In the genomic region with DNA sequence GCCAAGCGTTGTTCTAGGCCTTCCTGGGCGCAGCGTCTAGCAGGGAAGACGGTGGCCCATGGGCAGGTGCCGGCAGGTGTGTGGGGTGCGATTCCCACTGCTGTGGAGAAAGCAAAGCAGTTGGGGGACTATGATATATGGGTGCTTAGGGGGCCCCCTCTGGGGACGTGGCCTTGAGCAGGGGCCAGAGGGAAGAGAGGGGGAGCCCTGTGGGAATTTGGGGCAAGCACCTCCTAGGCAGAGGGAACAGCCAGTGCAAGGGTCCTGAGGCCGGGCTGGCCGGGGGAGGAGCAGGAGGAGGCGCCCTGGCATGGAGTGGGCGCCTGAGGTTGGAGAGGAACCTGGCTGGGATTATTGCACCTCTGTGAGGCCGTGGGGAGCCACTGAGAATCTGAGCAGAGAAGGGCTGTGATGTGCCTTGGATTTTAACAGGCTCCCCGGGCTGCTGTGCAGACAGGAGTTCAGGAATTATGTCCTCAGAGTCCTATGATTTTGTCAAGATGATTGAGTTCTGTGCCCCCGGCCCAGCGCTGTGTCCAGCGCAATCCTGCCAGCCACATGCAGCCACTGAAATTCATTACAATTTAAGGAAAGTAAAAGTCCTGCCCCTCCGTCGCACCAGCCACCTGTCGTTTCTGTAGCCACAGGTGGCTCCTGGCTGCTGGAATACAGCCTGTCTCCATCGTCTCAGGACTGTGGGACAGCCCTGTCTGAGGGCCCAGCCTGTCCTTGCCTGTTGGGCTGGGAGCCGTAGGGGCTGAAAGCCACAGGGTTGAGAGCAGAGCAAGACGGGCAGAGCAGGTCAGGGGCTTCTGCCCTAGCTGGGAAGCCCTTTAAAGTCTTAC, we compare ENCODE assay signal across 28 cellular contexts. TPM values are rescaled to one million over a fixed set of nuclear protein-coding genes. Genes with fewer than 3 reads are reported as not detected.
"Had no signal": no experiment of that assay in that cellular context is flagged by ENCODE, and none has a peak within 500 bp of the region (broad histone marks: within the 10 kb centered on the region; RNA-seq: fewer than 3 reads in every experiment).

No MANE protein-coding gene starts in this region.

- H3K4me1 Mint-ChIP-seq: immature natural killer cell; mesothelial cell of epicardium; naive thymus-derived CD8-positive, alpha-beta T cell had no signal

- H3K27ac Mint-ChIP-seq: activated naive CD8-positive, alpha-beta T cell; effector memory CD8-positive, alpha-beta T cell; immature natural killer cell; mesothelial cell of epicardium; naive thymus-derived CD8-positive, alpha-beta T cell; stimulated activated memory B cell treated with anti-CD40 and anti-IgM and Interleukin-4, amounts not matched to agents 10 μg/mL and 1 μg/mL and 100 μg/mL, for 72 hours had no signal

- H3K9me3 ChIP-seq: adrenal gland, ascending aorta, stomach, suprapubic skin, tibial nerve had no signal

- H3K9me3 Mint-ChIP-seq: effector memory CD8-positive, alpha-beta T cell; immature natural killer cell; mesothelial cell of epicardium; naive thymus-derived CD8-positive, alpha-beta T cell; stimulated activated memory B cell treated with anti-CD40 and anti-IgM and Interleukin-4, amounts not matched to agents 10 μg/mL and 1 μg/mL and 100 μg/mL, for 72 hours had no signal

- DNase-seq: activated CD4-positive, alpha-beta T cell treated with anti-CD3 and anti-CD28 coated beads for 1 hour; activated gamma-delta T cell treated with Interleukin-2 at 50 U/mL for 16 hours; activated T-cell treated with anti-CD3 and anti-CD28 coated beads, Interleukin-2, amount 50 U/mL, for 1 hour; adrenal gland; brain microvascular endothelial cell; central memory CD4-positive, alpha-beta T cell; effector memory CD8-positive, alpha-beta T cell; foreskin melanocyte; immature natural killer cell; small intestine; stimulated activated CD4-positive, alpha-beta T cell treated with anti-CD3 and anti-CD28 coated beads, Interleukin-15, amount 100 ng/mL, for 24 hours; stomach; WERI-Rb-1 had no signal

- H3K27me3 Mint-ChIP-seq: activated naive CD8-positive, alpha-beta T cell; naive thymus-derived CD8-positive, alpha-beta T cell; stimulated activated memory B cell treated with anti-CD40 and anti-IgM and Interleukin-4, amounts not matched to agents 10 μg/mL and 1 μg/mL and 100 μg/mL, for 72 hours had no signal

- H3K27me3 ChIP-seq: adrenal gland, ascending aorta, brain microvascular endothelial cell, hepatocyte, stomach, tibial nerve had no signal

- H3K4me3 ChIP-seq: adrenal gland, ascending aorta, hepatocyte, lung, stomach, suprapubic skin, tibial nerve had no signal

- H3K36me3 Mint-ChIP-seq: activated naive CD8-positive, alpha-beta T cell; immature natural killer cell; mesothelial cell of epicardium; naive thymus-derived CD8-positive, alpha-beta T cell; stimulated activated memory B cell treated with anti-CD40 and anti-IgM and Interleukin-4, amounts not matched to agents 10 μg/mL and 1 μg/mL and 100 μg/mL, for 72 hours had no signal

- H3K4me1 ChIP-seq: adrenal gland, ascending aorta, parathyroid adenoma had no signal

- H3K36me3 ChIP-seq: adrenal gland, ascending aorta, brain microvascular endothelial cell, stomach, suprapubic skin, WERI-Rb-1 had no signal

- H3K27ac ChIP-seq: adrenal gland, ascending aorta, brain microvascular endothelial cell, hepatocyte, parathyroid adenoma, stomach, suprapubic skin, tibial nerve, WERI-Rb-1 had no signal

- H3K4me3 Mint-ChIP-seq: activated naive CD8-positive, alpha-beta T cell; effector memory CD8-positive, alpha-beta T cell; immature natural killer cell; mesothelial cell of epicardium; naive thymus-derived CD8-positive, alpha-beta T cell; stimulated activated memory B cell treated with anti-CD40 and anti-IgM and Interleukin-4, amounts not matched to agents 10 μg/mL and 1 μg/mL and 100 μg/mL, for 72 hours had no signal

- ATAC-seq: effector memory CD8-positive, alpha-beta T cell; esophagus mucosa; naive thymus-derived CD8-positive, alpha-beta T cell; sciatic nerve had no signal

RNA-seq across cellular contexts. Expression of a gene that starts 9.1 kb away (rescaled TPM):
- total RNA-seq: dermis microvascular lymphatic vessel endothelial cell; endothelial cell of umbilical vein; hepatocyte; naive thymus-derived CD8-positive, alpha-beta T cell; T-helper 2 cell treated with Interferon-gamma antibody and Interleukin-4, amounts not matched to agents 100 ng/mL and 5 ng/mL, for 36 hours had no signal
- polyA plus RNA-seq: endothelial cell of umbilical vein; immature natural killer cell; naive thymus-derived CD8-positive, alpha-beta T cell had no signal

RNA-seq across cellular contexts. Expression of a gene that starts 29.2 kb away (rescaled TPM):
- total RNA-seq: ascending aorta, dermis microvascular lymphatic vessel endothelial cell, endothelial cell of umbilical vein, sciatic nerve had no signal
- polyA plus RNA-seq: endothelial cell of umbilical vein; immature natural killer cell; naive thymus-derived CD8-positive, alpha-beta T cell had no signal

RNA-seq across cellular contexts. Expression of a gene that starts 29.4 kb away (rescaled TPM):
- total RNA-seq: naive thymus-derived CD8-positive, alpha-beta T cell; suprapubic skin; tibial nerve had no signal
- polyA plus RNA-seq: naive thymus-derived CD8-positive, alpha-beta T cell had no signal
